ENCODE assay signal across 18 cellular contexts in genomic region chr4:1990348-1990645, GRCh38. TPM values are rescaled to one million over a fixed set of nuclear protein-coding genes. Genes with fewer than 3 reads are reported as not detected.
A peak's percentile ranks its signal among the peaks of the same experiment; 100 is the strongest.
DNase-seq lines count a peak whose midpoint lies in the region; ATAC-seq, FAIRE-seq and TF ChIP-seq lines count a peak whose summit lies in the region.
"Had no signal": no experiment of that assay in that cellular context is flagged by ENCODE, and none has a peak within 500 bp of the region (broad histone marks: within the 10 kb centered on the region; RNA-seq: fewer than 3 reads in every experiment).

No MANE protein-coding gene starts in this region.

- H3K4me3 ChIP-seq in gastroesophageal sphincter = no peak overlapping the region
- H3K4me3 ChIP-seq: BLaER1 treated with 17β-estradiol and CSF1 and Interleukin-3, amounts not matched to agents 10 nM and 100 nM had no signal

- no peak overlapping the region for H3K27ac Mint-ChIP-seq in activated CD8-positive, alpha-beta memory T cell treated with anti-CD3 and anti-CD28 coated beads, Interleukin-2, amount 10 ng/mL, durations not matched to agents 7 days and 5 days

- H3K9me3 Mint-ChIP-seq in activated CD8-positive, alpha-beta memory T cell treated with anti-CD3 and anti-CD28 coated beads, Interleukin-2, amount 10 ng/mL, durations not matched to agents 7 days and 5 days (ENCODE audit: low read depth) = no peaks in the 10 kb centered on the region

- peaks cover 0 to 9% (median 0%) of the 10 kb centered on the region in 3 donors for H3K4me1 ChIP-seq in gastroesophageal sphincter

- H3K36me3 ChIP-seq in gastroesophageal sphincter = peaks cover 0 to 75% of the 10 kb centered on the region in 2 donors

- CTCF ChIA-PET in activated CD8-positive, alpha-beta memory T cell treated with anti-CD3 and anti-CD28 coated beads, Interleukin-2, amount 10 ng/mL, durations not matched to agents 7 days and 5 days (lab: Charles Lee) = no interaction called here

- no peak for ATAC-seq in activated CD8-positive, alpha-beta memory T cell treated with anti-CD3 and anti-CD28 coated beads, Interleukin-2, amount 10 ng/mL, durations not matched to agents 7 days and 5 days
- ATAC-seq in GM21717 (IDR thresholded peaks at IDR 0.05; ENCODE audit: unreplicated experiment) = no peak
- no peak for ATAC-seq in gastroesophageal sphincter
- ATAC-seq in HG02623 (IDR thresholded peaks at IDR 0.05; ENCODE audit: unreplicated experiment) = no peak
- ATAC-seq: Panc1 had no signal

- H3K4me1 Mint-ChIP-seq in activated CD8-positive, alpha-beta memory T cell treated with anti-CD3 and anti-CD28 coated beads, Interleukin-2, amount 10 ng/mL, durations not matched to agents 7 days and 5 days = no peaks in the 10 kb centered on the region

- TF ChIP-seq EP300 in gastroesophageal sphincter (IDR thresholded peaks at IDR 0.05) = no peak

- peak; percentile 45 for DNase-seq in activated CD8-positive, alpha-beta memory T cell treated with anti-CD3 and anti-CD28 coated beads, Interleukin-2, amount 50 U/mL, for 48 hours
- no peak for DNase-seq in activated CD8-positive, alpha-beta memory T cell treated with anti-CD3 and anti-CD28 coated beads, Interleukin-2, amount 10 ng/mL, durations not matched to agents 7 days and 5 days
- DNase-seq in GM12891 (ENCODE audit: insufficient read length, low spot score) = peak; percentile 13
- DNase-seq in mesenteric fat pad (ENCODE audit: low spot score) = peak; percentile 87
- DNase-seq in stimulated activated CD8-positive, alpha-beta memory T cell treated with anti-CD3 and anti-CD28 coated beads, Interleukin-4, amount 100 ng/mL, for 48 hours = peak; percentile 19
- DNase-seq: DMS 273 treated with DMSO at 0.1 percent for 48 hours, HCEC 1CT, Kasumi-1, NCI-H1105 treated with DMSO at 0.1 percent for 48 hours, NCI-H187 treated with DMSO at 0.1 percent for 48 hours, NCI-H2171 treated with DMSO at 0.1 percent for 48 hours, NCI-H774, Right ventricle myocardium superior had no signal

- no peak for TF ChIP-seq CTCF in gastroesophageal sphincter (IDR thresholded peaks at IDR 0.05)

- TF ChIP-seq POLR2A in GM12891 (IDR thresholded peaks at IDR 0.05; ENCODE audit: low read depth, low read length) = no peak
- no peak for TF ChIP-seq POLR2A in gastroesophageal sphincter (IDR thresholded peaks at IDR 0.05)

- H3K4me3 Mint-ChIP-seq in activated CD8-positive, alpha-beta memory T cell treated with anti-CD3 and anti-CD28 coated beads, Interleukin-2, amount 10 ng/mL, durations not matched to agents 7 days and 5 days = no peak overlapping the region

- H3K9me3 ChIP-seq in gastroesophageal sphincter = no peaks in the 10 kb centered on the region

- no peaks in the 10 kb centered on the region for H3K27me3 ChIP-seq in gastroesophageal sphincter
- H3K27me3 ChIP-seq: BLaER1 treated with 17β-estradiol and CSF1 and Interleukin-3, amounts not matched to agents 10 nM and 100 nM had no signal

- FAIRE-seq in GM12891 (lab: Jason Lieb, UNC) = no peak

- no peaks in the 10 kb centered on the region for H3K27me3 Mint-ChIP-seq in activated CD8-positive, alpha-beta memory T cell treated with anti-CD3 and anti-CD28 coated beads, Interleukin-2, amount 10 ng/mL, durations not matched to agents 7 days and 5 days

- 100% methylated on average over 1 of the region's 10 CpGs; no CpG with 5 or more reads in 1 of the 2 donors for WGBS in gastroesophageal sphincter (ENCODE audit: low coverage in 1 of 2), 2 donors

- peaks cover 15% of the 10 kb centered on the region for H3K36me3 Mint-ChIP-seq in activated CD8-positive, alpha-beta memory T cell treated with anti-CD3 and anti-CD28 coated beads, Interleukin-2, amount 10 ng/mL, durations not matched to agents 7 days and 5 days

- no peak overlapping the region for H3K27ac ChIP-seq in gastroesophageal sphincter
- H3K27ac ChIP-seq: BLaER1 treated with 17β-estradiol and CSF1 and Interleukin-3, amounts not matched to agents 10 nM and 100 nM had no signal

TF ChIP-seq in GM12891, 5 proteins besides CTCF, POLR2A, EP300 and RAD21:
- no peak for TF ChIP-seq TAF1 (IDR thresholded peaks at IDR 0.05; ENCODE audit: low read depth, low read length)
- no peak for TF ChIP-seq POLR2AphosphoS5 (IDR thresholded peaks at IDR 0.05; ENCODE audit: low read depth, low read length)
- no peak for TF ChIP-seq PAX5 (IDR thresholded peaks at IDR 0.05; ENCODE audit: insufficient read depth, low read length, severe bottlenecking)
- TF ChIP-seq SPI1 (IDR thresholded peaks at IDR 0.05; ENCODE audit: low read depth, low read length) = no peak
- no peak for TF ChIP-seq POU2F2 (IDR thresholded peaks at IDR 0.05; ENCODE audit: low read depth, low read length)
TF ChIP-seq in GM12891: peak in this region for 0.

RNA-seq across cellular contexts. Expression of gene NELFA, which starts 18.5 kb away (rescaled TPM):
- total RNA-seq in activated CD8-positive, alpha-beta memory T cell treated with anti-CD3 and anti-CD28 coated beads, Interleukin-2, amount 10 ng/mL, durations not matched to agents 7 days and 5 days = 10 to 100 TPM; 40.1 to 42.6 TPM
- 18.5 TPM for polyA plus RNA-seq in GM12891 (2012; ENCODE audit: low read depth, missing spikeins)
- total RNA-seq in mesenteric fat pad (15.5 TPM), gastroesophageal sphincter (10 to 100 TPM; 14.5 to 19.4 (median 17.5) TPM)
